Comparison of ENCODE assay signal across 1 cellular context in genomic region chr9:132769895-132770774, GRCh38.
TF ChIP-seq lines count a peak whose summit lies in the region.

No MANE protein-coding gene starts in this region.

TF ChIP-seq in HepG2, 621 proteins besides CTCF, POLR2A, EP300 and RAD21 (continued from another document):
- TF ChIP-seq KDM5A (IDR thresholded peaks at IDR 0.05; ENCODE audit: borderline replicate concordance, low read length), result no peak
- no peak for TF ChIP-seq BRD4 (CRISPR knock-in tag; IDR thresholded peaks at IDR 0.05)
- TF ChIP-seq FOXA3 (CRISPR knock-in tag; IDR thresholded peaks at IDR 0.05), result no peak
- TF ChIP-seq ZFP36 (IDR thresholded peaks at IDR 0.05; ENCODE audit: borderline replicate concordance, low read depth, low read length, partially characterized antibody), result no peak
- no peak for TF ChIP-seq BRCA1 (CRISPR knock-in tag; IDR thresholded peaks at IDR 0.05)
- TF ChIP-seq TBX3 (IDR thresholded peaks at IDR 0.05; ENCODE audit: borderline replicate concordance), result no peak
- TF ChIP-seq THRA (CRISPR knock-in tag; IDR thresholded peaks at IDR 0.05; ENCODE audit: borderline replicate concordance), result no peak
- TF ChIP-seq GZF1 (CRISPR knock-in tag; IDR thresholded peaks at IDR 0.05), result no peak
- no peak for TF ChIP-seq ZNF343 (CRISPR knock-in tag; IDR thresholded peaks at IDR 0.05)
- no peak for TF ChIP-seq SATB2 (CRISPR knock-in tag; IDR thresholded peaks at IDR 0.05)
- no peak for TF ChIP-seq ZNF512 (CRISPR knock-in tag; IDR thresholded peaks at IDR 0.05)
- TF ChIP-seq HOXA3 (CRISPR knock-in tag; IDR thresholded peaks at IDR 0.05), result peak; percentile 32; the same call in 1 of the 2 replicates
- no peak; the same call in 1 of the 2 replicates for TF ChIP-seq ZNF484 (CRISPR knock-in tag; IDR thresholded peaks at IDR 0.05; ENCODE audit: borderline replicate concordance, low read depth)
- no peak for TF ChIP-seq NR2F2 (IDR thresholded peaks at IDR 0.05; ENCODE audit: borderline replicate concordance, low read depth)
- TF ChIP-seq TFDP2 (CRISPR knock-in tag; IDR thresholded peaks at IDR 0.05), result peak; percentile 53
- no peak for TF ChIP-seq ZSCAN5A (CRISPR knock-in tag; IDR thresholded peaks at IDR 0.05; ENCODE audit: borderline replicate concordance)
- TF ChIP-seq ZNF18 (CRISPR knock-in tag; IDR thresholded peaks at IDR 0.05; ENCODE audit: insufficient replicate concordance), result no peak
- TF ChIP-seq ZEB1 (IDR thresholded peaks at IDR 0.05; ENCODE audit: insufficient replicate concordance, low read depth), result no peak
- TF ChIP-seq ZNF597 (CRISPR knock-in tag; IDR thresholded peaks at IDR 0.05), result no peak
- TF ChIP-seq CCAR2 (optimal IDR thresholded peaks at IDR 0.05; ENCODE audit: low read depth, low read length), result no peak
- TF ChIP-seq MXD3 (CRISPR knock-in tag; IDR thresholded peaks at IDR 0.05), result no peak
- TF ChIP-seq ZNF234 (CRISPR knock-in tag; conservative IDR thresholded peaks at IDR 0.05), result no peak
- TF ChIP-seq RXRB (CRISPR knock-in tag; IDR thresholded peaks at IDR 0.05; ENCODE audit: borderline replicate concordance), result no peak
- no peak for TF ChIP-seq NFE2L1 (CRISPR knock-in tag; IDR thresholded peaks at IDR 0.05; ENCODE audit: borderline replicate concordance)
- no peak for TF ChIP-seq KDM1A (CRISPR knock-in tag; IDR thresholded peaks at IDR 0.05)
- TF ChIP-seq ZNF292 (CRISPR knock-in tag; IDR thresholded peaks at IDR 0.05; ENCODE audit: borderline replicate concordance, low read depth), result no peak
- TF ChIP-seq ZNF101 (CRISPR knock-in tag; IDR thresholded peaks at IDR 0.05; ENCODE audit: borderline replicate concordance, low read depth), result no peak
- no peak for TF ChIP-seq NFYB (CRISPR knock-in tag; IDR thresholded peaks at IDR 0.05)
- TF ChIP-seq MTA3 (CRISPR knock-in tag; IDR thresholded peaks at IDR 0.05), result no peak
- peak; percentile 58; the same call in 1 of the 2 replicates for TF ChIP-seq ETV6 (CRISPR knock-in tag; conservative IDR thresholded peaks at IDR 0.05)
- TF ChIP-seq ZFY (CRISPR knock-in tag; IDR thresholded peaks at IDR 0.05), result peak; percentile 86
- TF ChIP-seq ARNT2 (CRISPR knock-in tag; IDR thresholded peaks at IDR 0.05; ENCODE audit: low read depth), result 0 out of 2 replicates have a peak, but pooled peaks have one; percentile 33
- TF ChIP-seq ZNF17 (CRISPR knock-in tag; IDR thresholded peaks at IDR 0.05), result no peak
- no peak for TF ChIP-seq ZNF672 (CRISPR knock-in tag; IDR thresholded peaks at IDR 0.05)
- TF ChIP-seq ZNF275 (CRISPR knock-in tag; IDR thresholded peaks at IDR 0.05; ENCODE audit: borderline replicate concordance), result no peak
- no peak for TF ChIP-seq TEF (CRISPR knock-in tag; IDR thresholded peaks at IDR 0.05)
- TF ChIP-seq XBP1 (CRISPR knock-in tag; IDR thresholded peaks at IDR 0.05), result no peak
- no peak for TF ChIP-seq NCOR1 (IDR thresholded peaks at IDR 0.05; ENCODE audit: borderline replicate concordance, low read length)
- peak; percentile 54; the same call in 1 of the 2 replicates for TF ChIP-seq TFE3 (CRISPR knock-in tag; IDR thresholded peaks at IDR 0.05)
- no peak for TF ChIP-seq SALL2 (CRISPR knock-in tag; IDR thresholded peaks at IDR 0.05)
- no peak for TF ChIP-seq ZNF251 (CRISPR knock-in tag; IDR thresholded peaks at IDR 0.05)
- no peak for TF ChIP-seq KDM4B (CRISPR knock-in tag; IDR thresholded peaks at IDR 0.05)
- no peak for TF ChIP-seq ZNF24 (IDR thresholded peaks at IDR 0.05)
- no peak for TF ChIP-seq XRCC5 (optimal IDR thresholded peaks at IDR 0.05; ENCODE audit: low read length)
- TF ChIP-seq ZBTB20 (CRISPR knock-in tag; IDR thresholded peaks at IDR 0.05; ENCODE audit: borderline replicate concordance, low read depth), result no peak
- TF ChIP-seq CERS6 (CRISPR knock-in tag; IDR thresholded peaks at IDR 0.05), result no peak
- TF ChIP-seq KDM6A (CRISPR knock-in tag; IDR thresholded peaks at IDR 0.05; ENCODE audit: low read depth), result no peak
- TF ChIP-seq HNRNPUL1 (IDR thresholded peaks at IDR 0.05; ENCODE audit: low read depth, low read length), result no peak
- TF ChIP-seq MIXL1 (CRISPR knock-in tag; IDR thresholded peaks at IDR 0.05), result no peak
- no peak for TF ChIP-seq ZNF674 (CRISPR knock-in tag; IDR thresholded peaks at IDR 0.05; ENCODE audit: low read depth)
- TF ChIP-seq ZNF598 (CRISPR knock-in tag; IDR thresholded peaks at IDR 0.05; ENCODE audit: borderline replicate concordance), result no peak
- no peak for TF ChIP-seq ZSCAN22 (CRISPR knock-in tag; IDR thresholded peaks at IDR 0.05)
- no peak for TF ChIP-seq ZNF274 (CRISPR knock-in tag; IDR thresholded peaks at IDR 0.05)
- TF ChIP-seq JUNB (CRISPR knock-in tag; IDR thresholded peaks at IDR 0.05; ENCODE audit: borderline replicate concordance), result no peak
- TF ChIP-seq ASH2L (IDR thresholded peaks at IDR 0.05; ENCODE audit: insufficient read length, low read depth, low read length), result peak; percentile 29
- TF ChIP-seq ZNF616 (CRISPR knock-in tag; IDR thresholded peaks at IDR 0.05; ENCODE audit: low read depth), result no peak
- TF ChIP-seq MIER3 (CRISPR knock-in tag; IDR thresholded peaks at IDR 0.05; ENCODE audit: borderline replicate concordance), result 0 out of 2 replicates have a peak, but pooled peaks have one; percentile 25
- 0 out of 2 replicates have a peak, but pooled peaks have one; percentile 32 for TF ChIP-seq HOXA9 (CRISPR knock-in tag; IDR thresholded peaks at IDR 0.05; ENCODE audit: borderline replicate concordance)
- TF ChIP-seq GLI4 (CRISPR knock-in tag; IDR thresholded peaks at IDR 0.05; ENCODE audit: borderline replicate concordance), result no peak
- no peak for TF ChIP-seq ZC3H4 (CRISPR knock-in tag; IDR thresholded peaks at IDR 0.05; ENCODE audit: borderline replicate concordance)
- no peak for TF ChIP-seq MAFG (CRISPR knock-in tag; IDR thresholded peaks at IDR 0.05)
- TF ChIP-seq ZC3H13 (CRISPR knock-in tag; IDR thresholded peaks at IDR 0.05), result 0 out of 2 replicates have a peak, but pooled peaks have one; percentile 28
- TF ChIP-seq ZNF678 (CRISPR knock-in tag; IDR thresholded peaks at IDR 0.05), result no peak
